1 cellular context compared by ENCODE assay signal in the genomic region with DNA sequence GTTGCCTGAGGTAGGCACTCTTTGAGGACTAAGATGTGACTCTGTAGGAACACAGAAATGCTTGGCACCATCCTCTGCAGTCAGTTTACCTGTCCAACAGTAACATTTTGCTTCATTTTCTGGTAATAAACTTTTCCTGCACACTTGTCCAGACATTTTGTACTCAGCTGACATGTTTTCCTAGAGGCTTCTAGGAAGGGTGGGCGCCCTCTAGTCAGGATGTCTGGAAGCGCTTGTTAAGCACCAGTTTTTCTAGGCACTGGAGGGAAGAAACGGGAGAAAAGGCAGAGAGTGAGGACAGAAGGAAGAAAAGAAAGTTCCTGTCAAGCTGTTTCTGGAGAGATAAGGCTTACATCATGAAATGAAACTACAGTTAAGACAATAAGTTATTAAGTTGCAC.
TF ChIP-seq lines count a peak whose summit lies in the region.

No MANE protein-coding gene starts in this region.

TF ChIP-seq in IMR-90, 13 proteins besides CTCF, POLR2A, EP300 and RAD21 (continued from another document):
- TF ChIP-seq, protein P1, sequence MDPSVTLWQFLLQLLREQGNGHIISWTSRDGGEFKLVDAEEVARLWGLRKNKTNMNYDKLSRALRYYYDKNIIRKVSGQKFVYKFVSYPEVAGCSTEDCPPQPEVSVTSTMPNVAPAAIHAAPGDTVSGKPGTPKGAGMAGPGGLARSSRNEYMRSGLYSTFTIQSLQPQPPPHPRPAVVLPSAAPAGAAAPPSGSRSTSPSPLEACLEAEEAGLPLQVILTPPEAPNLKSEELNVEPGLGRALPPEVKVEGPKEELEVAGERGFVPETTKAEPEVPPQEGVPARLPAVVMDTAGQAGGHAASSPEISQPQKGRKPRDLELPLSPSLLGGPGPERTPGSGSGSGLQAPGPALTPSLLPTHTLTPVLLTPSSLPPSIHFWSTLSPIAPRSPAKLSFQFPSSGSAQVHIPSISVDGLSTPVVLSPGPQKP (IDR thresholded peaks at IDR 0.05; ENCODE audit: borderline replicate concordance, low read depth, low read length), result no peak
- TF ChIP-seq USF2 (IDR thresholded peaks at IDR 0.05; ENCODE audit: low read depth, low read length) (no peak), MAFK (IDR thresholded peaks at IDR 0.05; ENCODE audit: low read depth, low read length) (no peak), RFX5 (IDR thresholded peaks at IDR 0.05; ENCODE audit: low read depth, low read length) (no peak)
